In genomic region chr14:64968167-64968566, GRCh38 we compare ENCODE assay signal across 1 cellular context.
TF ChIP-seq lines count a peak whose summit lies in the region.

No MANE protein-coding gene starts in this region.

TF ChIP-seq in H1, 55 proteins besides CTCF, POLR2A, EP300 and RAD21:
- TF ChIP-seq JUN (IDR thresholded peaks at IDR 0.05; ENCODE audit: low read depth, low read length) (no peak), CHD1 (IDR thresholded peaks at IDR 0.05; ENCODE audit: low read depth, low read length) (no peak)
